In the genomic region with DNA sequence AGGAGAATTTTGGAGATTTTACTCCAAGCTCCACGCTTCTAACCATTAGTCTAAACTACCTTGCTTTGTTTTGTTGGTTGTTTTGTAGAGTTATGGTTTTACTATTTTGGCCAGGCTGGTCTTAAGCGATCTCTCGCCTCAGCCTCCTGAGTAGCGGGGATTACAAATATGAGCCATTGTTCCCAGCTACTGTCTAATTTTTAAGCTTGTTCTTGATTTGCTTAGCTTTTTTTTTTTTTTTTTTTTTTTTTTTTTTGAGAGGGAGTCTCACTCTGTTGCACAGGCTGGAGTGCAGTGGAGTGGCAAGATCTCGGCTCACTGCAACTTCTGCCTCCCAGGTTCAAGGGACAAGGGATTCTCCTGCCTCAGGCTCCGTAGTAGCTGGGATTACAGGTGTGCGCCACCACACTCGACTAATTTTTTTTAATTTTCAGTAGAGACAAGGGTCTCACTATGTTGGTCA, we compare ENCODE assay signal across 8 cellular contexts. TPM values are rescaled to one million over a fixed set of nuclear protein-coding genes. Genes with fewer than 3 reads are reported as not detected.
A peak's percentile ranks its signal among the peaks of the same experiment; 100 is the strongest.
DNase-seq lines count a peak whose midpoint lies in the region; ATAC-seq, FAIRE-seq and TF ChIP-seq lines count a peak whose summit lies in the region.

No MANE protein-coding gene starts in this region.

- peaks cover 0 to 5% (median 4%) of the 10 kb centered on the region in 5 donors for H3K36me3 Mint-ChIP-seq in naive thymus-derived CD4-positive, alpha-beta T cell

- H3K4me1 ChIP-seq in naive thymus-derived CD4-positive, alpha-beta T cell (ENCODE audit: control insufficient read depth in 2 of 2, insufficient read depth in 2 of 2, low read length in 2 of 2), result peaks cover 10 to 13% of the 10 kb centered on the region in 2 donors

- H3K27me3 ChIP-seq in bronchial epithelial cell (ENCODE audit: control insufficient read depth, insufficient read depth, low read length), result no peaks in the 10 kb centered on the region
- H3K27me3 ChIP-seq in naive thymus-derived CD4-positive, alpha-beta T cell (ENCODE audit: control insufficient read depth in 2 of 2, insufficient read depth in 2 of 2, low read length in 2 of 2), result no peaks in the 10 kb centered on the region

- POLR2A ChIA-PET in naive thymus-derived CD4-positive, alpha-beta T cell (lab: Charles Lee), result interaction anchor here (0.7 to 1.4 kb wide), 3 partner anchors 30 to 44 kb away, joined by 3 to 6 read pairs (median 4); a partner anchor contains a TSS

- CTCF ChIA-PET in naive thymus-derived CD4-positive, alpha-beta T cell (lab: Charles Lee), result interaction anchor here (0.6 to 1.8 kb wide), 7 partner anchors 8 to 209 kb away, joined by 3 to 8 read pairs (median 4); a partner anchor contains a TSS

- peaks cover 19 to 47% (median 35%) of the 10 kb centered on the region in 7 donors for H3K4me1 Mint-ChIP-seq in naive thymus-derived CD4-positive, alpha-beta T cell

- no peak for FAIRE-seq in bronchial epithelial cell (lab: Jason Lieb, UNC)

- no peaks in the 10 kb centered on the region for H3K9me3 ChIP-seq in naive thymus-derived CD4-positive, alpha-beta T cell (ENCODE audit: control insufficient read depth in 2 of 3, low read length in 3 of 3)

- peak overlapping the region; percentile 89 to 100 (median 97) for H3K4me3 Mint-ChIP-seq in naive thymus-derived CD4-positive, alpha-beta T cell

- peak overlapping the region; percentile 88 for H3K27ac ChIP-seq in naive thymus-derived CD4-positive, alpha-beta T cell (ENCODE audit: low read depth, low read length)

- H3K36me3 ChIP-seq in bronchial epithelial cell (ENCODE audit: control insufficient read depth, insufficient read depth, low read length), result peaks cover 5% of the 10 kb centered on the region
- H3K36me3 ChIP-seq in naive thymus-derived CD4-positive, alpha-beta T cell (ENCODE audit: control insufficient read depth in 2 of 3, insufficient read depth in 3 of 3, low read length in 3 of 3), result peaks cover 0 to 24% (median 0%) of the 10 kb centered on the region in 3 experiments

- TF ChIP-seq CTCF in bronchial epithelial cell (IDR thresholded peaks at IDR 0.05; ENCODE audit: insufficient read depth, low read length, severe bottlenecking), result no peak

- peak; percentile 33 for DNase-seq in activated CD4-positive, alpha-beta T cell treated with anti-CD3 and anti-CD28 coated beads for 48 hours
- DNase-seq in activated CD4-positive, alpha-beta T cell treated with anti-CD3 and anti-CD28 coated beads for 1 hour, result no peak
- DNase-seq in LHCN-M2 (ENCODE audit: low read depth), result peak; percentile 45
- DNase-seq in bronchial epithelial cell (ENCODE audit: low read depth), result peak; percentile 35
- DNase-seq in naive thymus-derived CD4-positive, alpha-beta T cell, result no peak
- no peak for DNase-seq in NCI-H1436 (lab: John Stamatoyannopoulos, UW)
- DNase-seq in AML-193 (lab: John Stamatoyannopoulos, UW), result no peak

- H3K4me3 ChIP-seq in bronchial epithelial cell (ENCODE audit: low read depth, low read length), result no peak overlapping the region
- H3K4me3 ChIP-seq in naive thymus-derived CD4-positive, alpha-beta T cell (ENCODE audit: low read length), result peak overlapping the region; percentile 70

- H3K9me3 Mint-ChIP-seq in naive thymus-derived CD4-positive, alpha-beta T cell, result no peaks in the 10 kb centered on the region

- ATAC-seq in naive thymus-derived CD4-positive, alpha-beta T cell, result no peak
- ATAC-seq in HG03520 (IDR thresholded peaks at IDR 0.05; ENCODE audit: unreplicated experiment), result no peak

- intact Hi-C loops in naive thymus-derived CD4-positive, alpha-beta T cell (cut with micrococcal nuclease), result loop anchor here (1.0 to 5.0 kb wide), 12 partner anchors 28 to 783 kb away; a partner anchor contains a TSS

- peak overlapping the region in 8 of 9 donors; percentile 94 to 100 (median 98) for H3K27ac Mint-ChIP-seq in naive thymus-derived CD4-positive, alpha-beta T cell

- no peaks in the 10 kb centered on the region for H3K27me3 Mint-ChIP-seq in naive thymus-derived CD4-positive, alpha-beta T cell

RNA-seq across cellular contexts. Expression of a gene that starts 28.5 kb away (rescaled TPM):
- total RNA-seq in LHCN-M2 (2014; rRNA removed) (0.06 and 0.26 TPM in 2 replicates), bronchial epithelial cell (not detected in 2 replicates)
- not detected for polyA plus RNA-seq in LHCN-M2 (2012)
- 1 to 10 TPM; 1.5 to 2.7 (median 2.3) TPM for total RNA-seq in naive thymus-derived CD4-positive, alpha-beta T cell
- under 1 TPM in 1 of 2 donors, not detected in 1; 0.31 TPM for polyA plus RNA-seq in naive thymus-derived CD4-positive, alpha-beta T cell

RNA-seq across cellular contexts. Expression of a gene that starts 39.8 kb away (rescaled TPM):
- 25.3 and 28.8 TPM in 2 replicates for total RNA-seq in LHCN-M2 (2014; rRNA removed)
- 8.2 TPM for polyA plus RNA-seq in LHCN-M2 (2012)
- total RNA-seq in bronchial epithelial cell, result 11.3 and 24.5 TPM in 2 replicates
- 10 to 100 TPM; 37.9 to 56.6 (median 53.1) TPM for total RNA-seq in naive thymus-derived CD4-positive, alpha-beta T cell
- polyA plus RNA-seq in naive thymus-derived CD4-positive, alpha-beta T cell, result 10 to 100 TPM; 45.2 to 46.9 TPM

RNA-seq across cellular contexts. Expression of a gene that starts 40.1 kb away (rescaled TPM):
- total RNA-seq in LHCN-M2 (2014; rRNA removed) (17.3 and 24.2 TPM in 2 replicates), bronchial epithelial cell (5.9 and 10.0 TPM in 2 replicates)
- 13.2 TPM for polyA plus RNA-seq in LHCN-M2 (2012)
- total RNA-seq in naive thymus-derived CD4-positive, alpha-beta T cell, result 10 to 100 TPM; 16.6 to 25.2 (median 18.8) TPM
- polyA plus RNA-seq in naive thymus-derived CD4-positive, alpha-beta T cell, result 1 to 10 TPM; 3.3 to 9.8 TPM

Comparison
In these comparisons a context has a peak if more than half of its experiments do, and no peak if none do; other contexts are left out.
1. DNase-seq: peak in activated CD4-positive, alpha-beta T cell treated with anti-CD3 and anti-CD28 coated beads for 48 hours (single experiment), LHCN-M2 (single experiment) and bronchial epithelial cell (single experiment); none in activated CD4-positive, alpha-beta T cell treated with anti-CD3 and anti-CD28 coated beads for 1 hour (single experiment), naive thymus-derived CD4-positive, alpha-beta T cell (0 of 9), NCI-H1436 (single experiment) and AML-193 (0 of 2).